Comparison of ENCODE assay signal across 7 cellular contexts in the genomic region with DNA sequence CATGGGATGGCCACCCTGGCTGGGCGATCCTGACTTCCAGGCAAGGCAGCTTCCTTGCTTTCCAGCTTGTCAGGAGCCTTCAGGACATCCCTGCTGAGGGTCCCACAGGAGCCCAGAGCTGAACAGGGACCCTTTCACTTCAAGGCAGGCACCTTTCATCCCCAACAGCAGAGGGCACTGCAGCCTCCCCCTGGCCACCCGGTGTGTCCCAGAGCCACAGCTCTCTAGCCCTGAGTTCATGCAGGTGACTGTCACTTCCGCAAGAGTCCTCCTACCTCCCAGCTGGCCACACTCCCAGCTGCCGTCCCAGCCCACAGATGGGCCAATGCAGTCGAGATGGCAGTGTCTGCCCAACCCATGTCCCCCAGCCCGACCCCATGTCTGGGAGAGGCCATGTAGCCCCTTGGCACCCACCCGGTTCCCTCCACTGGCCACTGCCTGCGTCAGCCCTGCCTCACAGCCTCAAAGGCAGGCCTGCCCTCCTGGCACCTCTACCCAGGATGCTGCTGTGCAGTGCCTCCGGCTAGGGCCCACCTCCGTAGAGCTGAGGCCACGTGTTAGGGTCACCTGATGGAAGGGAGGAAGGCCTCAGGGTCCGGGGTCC.
DNase-seq lines count a peak whose midpoint lies in the region; TF ChIP-seq lines count a peak whose summit lies in the region.
"Not testable (repeated sequence)": the region's sequence is repeated elsewhere in the genome, so short reads cannot be mapped to it uniquely, and the experiment has no call there.

No MANE protein-coding gene starts in this region.

- H4K20me1 ChIP-seq in Karpas-422 (ENCODE audit: insufficient read depth, low read depth, low read length); OCI-LY7 (ENCODE audit: insufficient read depth, low read length): not testable (repeated sequence)

- BruUV-seq in OCI-LY7 (replicated peaks; lab: Mats Ljungman, UMichigan) = not testable (repeated sequence)

- H3K27me3 ChIP-seq in Karpas-422 (ENCODE audit: low read length); spleen (replicated peaks in 1 of 7): not testable (repeated sequence)

- H2AFZ ChIP-seq in Karpas-422 (ENCODE audit: low read length); OCI-LY7 (ENCODE audit: low read length): not testable (repeated sequence)

- not testable (repeated sequence) for TF ChIP-seq POLR2A in spleen (IDR thresholded peaks at IDR 0.05)

- peak; percentile 14 for TF ChIP-seq CTCF in GM12864 (IDR thresholded peaks at IDR 0.05; ENCODE audit: low read depth, low read length, missing control alignments)
- TF ChIP-seq CTCF in GM12875 (IDR thresholded peaks at IDR 0.05; ENCODE audit: borderline replicate concordance, insufficient read depth, low read depth, low read length) = peak; percentile 14; the same call in 1 of the 2 replicates
- 0 out of 2 replicates have a peak, but pooled peaks have one; percentile 25 for TF ChIP-seq CTCF in OCI-LY7 (conservative IDR thresholded peaks at IDR 0.05; ENCODE audit: low read length)
- not testable (repeated sequence) for TF ChIP-seq CTCF in spleen (IDR thresholded peaks at IDR 0.05 in 8 of 11, conservative IDR thresholded peaks at IDR 0.05 in 3 of 11)

- CTCF ChIA-PET in OCI-LY7 (lab: Charles Lee; ENCODE audit: unreplicated experiment) = not testable (repeated sequence)

- not testable (repeated sequence) for H3K9ac ChIP-seq in Karpas-422 (ENCODE audit: low read length)

- POLR2A ChIA-PET in OCI-LY7 (lab: Charles Lee) = not testable (repeated sequence)

- H3K4me2 ChIP-seq in Karpas-422 (ENCODE audit: low read depth, low read length, poor library complexity, severe bottlenecking); OCI-LY7 (ENCODE audit: low read length): not testable (repeated sequence)

- intact Hi-C loops in OCI-LY7 (cut with micrococcal nuclease; ENCODE audit: unreplicated experiment); spleen (cut with DNase I; ENCODE audit: low total_unique reads): not testable (repeated sequence)

- H3K79me2 ChIP-seq in Karpas-422 (ENCODE audit: low read length); OCI-LY7 (ENCODE audit: insufficient read depth, low read depth, low read length): not testable (repeated sequence)

- 78 to 87% (median 82%) methylated on average over 3 to 11 of the region's 12 CpGs; no CpG with 5 or more reads in 1 of the 5 donors for WGBS in spleen, 5 donors

- H3K9me2 ChIP-seq in Karpas-422 (replicated peaks; ENCODE audit: insufficient read depth, low read length); OCI-LY7 (ENCODE audit: insufficient read depth, low read length): not testable (repeated sequence)

- H3K36me3 ChIP-seq in Karpas-422 (ENCODE audit: insufficient read depth, low read length); OCI-LY7 (ENCODE audit: insufficient read depth, low read length); spleen: not testable (repeated sequence)

- H3K9me3 ChIP-seq in Karpas-422 (ENCODE audit: low read length); OCI-LY7 (ENCODE audit: low read length); spleen: not testable (repeated sequence)

- H3K4me1 ChIP-seq in Karpas-422 (ENCODE audit: low read length); OCI-LY7 (ENCODE audit: insufficient read depth, low read length, poor library complexity, severe bottlenecking); spleen: not testable (repeated sequence)

- H3K4me3 ChIP-seq in GM12864 (ENCODE audit: low read depth, low read length); GM12875 (ENCODE audit: low read depth, low read length); Karpas-422 (ENCODE audit: low read length); OCI-LY7 (ENCODE audit: low read depth, low read length, poor library complexity, severe bottlenecking); spleen: not testable (repeated sequence)

- H3K27ac ChIP-seq in Karpas-422 (ENCODE audit: low read length); OCI-LY7 (ENCODE audit: low read depth, low read length, poor library complexity, severe bottlenecking); spleen: not testable (repeated sequence)

- DNase-seq in GM12864 (ENCODE audit: low read depth); OCI-LY7 (ENCODE audit: low spot score): not testable (repeated sequence)
- DNase-seq in Karpas-422 (peak; percentile 66), iPS-NIHi7 (ENCODE audit: extremely low spot score) (peak; percentile 9), spleen (peak; percentile 56)
- peak; percentile 55 for DNase-seq in activated effector memory CD4-positive, alpha-beta T cell treated with anti-CD3 and anti-CD28 coated beads, Interleukin-2, amount 50 U/mL, for 16 hours
